1 cellular context compared by ENCODE assay signal in genomic region chr6:27617046-27617687, GRCh38.
A peak's percentile ranks its signal among the peaks of the same experiment; 100 is the strongest.
TF ChIP-seq lines count a peak whose summit lies in the region.

No MANE protein-coding gene starts in this region.

TF ChIP-seq in HEK293, 187 proteins besides CTCF, POLR2A, EP300 and RAD21 (continued from another document):
- no peak for TF ChIP-seq ZNF18 (tag by site-specific recombination; IDR thresholded peaks at IDR 0.05)
- no peak for TF ChIP-seq ZNF221 (tag by site-specific recombination; IDR thresholded peaks at IDR 0.05; ENCODE audit: borderline replicate concordance)
- TF ChIP-seq ZFP3 (tag by site-specific recombination; IDR thresholded peaks at IDR 0.05; ENCODE audit: low read depth), result no peak
- no peak for TF ChIP-seq ZNF837 (tag by site-specific recombination; IDR thresholded peaks at IDR 0.05)
- no peak for TF ChIP-seq ZNF510 (tag by site-specific recombination; IDR thresholded peaks at IDR 0.05; ENCODE audit: insufficient replicate concordance)
- TF ChIP-seq ZNF112 (tag by site-specific recombination; IDR thresholded peaks at IDR 0.05), result no peak
- TF ChIP-seq ZBTB20 (tag by site-specific recombination; IDR thresholded peaks at IDR 0.05), result no peak
- no peak for TF ChIP-seq YY2 (tag by site-specific recombination; IDR thresholded peaks at IDR 0.05)
- TF ChIP-seq KLF1 (tag by site-specific recombination; IDR thresholded peaks at IDR 0.05), result no peak
- peak; percentile 74 for TF ChIP-seq ZNF366 (tag by site-specific recombination; conservative IDR thresholded peaks at IDR 0.05)
- TF ChIP-seq KLF7 (tag by site-specific recombination; IDR thresholded peaks at IDR 0.05; ENCODE audit: borderline replicate concordance), result no peak
- peak; percentile 11; the same call in 1 of the 2 replicates for TF ChIP-seq ZNF660 (tag by site-specific recombination; IDR thresholded peaks at IDR 0.05)
- TF ChIP-seq, protein P1, sequence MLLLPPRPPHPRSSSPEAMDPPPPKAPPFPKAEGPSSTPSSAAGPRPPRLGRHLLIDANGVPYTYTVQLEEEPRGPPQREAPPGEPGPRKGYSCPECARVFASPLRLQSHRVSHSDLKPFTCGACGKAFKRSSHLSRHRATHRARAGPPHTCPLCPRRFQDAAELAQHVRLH (tag by site-specific recombination; IDR thresholded peaks at IDR 0.05), result 0 out of 2 replicates have a peak, but pooled peaks have one; percentile 34
- no peak for TF ChIP-seq ZNF114 (tag by site-specific recombination; IDR thresholded peaks at IDR 0.05)
- no peak for TF ChIP-seq ZNF16 (tag by site-specific recombination; IDR thresholded peaks at IDR 0.05; ENCODE audit: low read depth)
- no peak for TF ChIP-seq OVOL3 (tag by site-specific recombination; IDR thresholded peaks at IDR 0.05)
- no peak for TF ChIP-seq ZNF362 (tag by site-specific recombination; IDR thresholded peaks at IDR 0.05)
- TF ChIP-seq ZNF791 (tag by site-specific recombination; IDR thresholded peaks at IDR 0.05), result no peak
- no peak for TF ChIP-seq ZNF140 (tag by site-specific recombination; IDR thresholded peaks at IDR 0.05)
- no peak for TF ChIP-seq SP2 (tag by site-specific recombination; IDR thresholded peaks at IDR 0.05)
- no peak for TF ChIP-seq ZNF629 (tag by site-specific recombination; IDR thresholded peaks at IDR 0.05)
- no peak for TF ChIP-seq ZNF423 (tag by site-specific recombination; IDR thresholded peaks at IDR 0.05)
- TF ChIP-seq BCL11B (tag by site-specific recombination; IDR thresholded peaks at IDR 0.05; ENCODE audit: low read depth), result no peak
- no peak for TF ChIP-seq ZNF670 (tag by site-specific recombination; IDR thresholded peaks at IDR 0.05; ENCODE audit: low read depth)
- TF ChIP-seq ZNF23 (tag by site-specific recombination; IDR thresholded peaks at IDR 0.05; ENCODE audit: borderline replicate concordance), result no peak
- no peak for TF ChIP-seq ZNF768 (tag by site-specific recombination; IDR thresholded peaks at IDR 0.05)
- no peak for TF ChIP-seq YY1 (tag by site-specific recombination; IDR thresholded peaks at IDR 0.05)
- no peak for TF ChIP-seq ZNF175 (tag by site-specific recombination; IDR thresholded peaks at IDR 0.05)
- TF ChIP-seq BCL6B (tag by site-specific recombination; IDR thresholded peaks at IDR 0.05), result no peak
- TF ChIP-seq ZNF248 (tag by site-specific recombination; IDR thresholded peaks at IDR 0.05), result no peak
- no peak for TF ChIP-seq SP7 (tag by site-specific recombination; IDR thresholded peaks at IDR 0.05)
- TF ChIP-seq, protein P2, sequence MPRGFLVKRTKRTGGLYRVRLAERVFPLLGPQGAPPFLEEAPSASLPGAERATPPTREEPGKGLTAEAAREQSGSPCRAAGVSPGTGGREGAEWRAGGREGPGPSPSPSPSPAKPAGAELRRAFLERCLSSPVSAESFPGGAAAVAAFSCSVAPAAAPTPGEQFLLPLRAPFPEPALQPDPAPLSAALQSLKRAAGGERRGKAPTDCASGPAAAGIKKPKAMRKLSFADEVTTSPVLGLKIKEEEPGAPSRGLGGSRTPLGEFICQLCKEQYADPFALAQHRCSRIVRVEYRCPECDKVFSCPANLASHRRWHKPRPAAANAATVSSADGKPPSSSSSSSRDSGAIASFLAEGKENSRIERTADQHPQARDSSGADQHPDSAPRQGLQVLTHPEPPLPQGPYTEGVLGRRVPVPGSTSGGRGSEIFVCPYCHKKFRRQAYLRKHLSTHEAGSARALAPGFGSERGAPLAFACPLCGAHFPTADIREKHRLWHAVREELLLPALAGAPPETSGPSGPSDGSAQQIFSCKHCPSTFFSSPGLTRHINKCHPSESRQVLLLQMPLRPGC (tag by site-specific recombination; IDR thresholded peaks at IDR 0.05), result no peak
- TF ChIP-seq ZBTB7A (tag by site-specific recombination; IDR thresholded peaks at IDR 0.05; ENCODE audit: low read depth), result no peak
- 0 out of 2 replicates have a peak, but pooled peaks have one; percentile 23 for TF ChIP-seq WT1 (tag by site-specific recombination; IDR thresholded peaks at IDR 0.05)
- no peak for TF ChIP-seq ZFP37 (tag by site-specific recombination; IDR thresholded peaks at IDR 0.05)
- TF ChIP-seq ZNF133 (tag by site-specific recombination; IDR thresholded peaks at IDR 0.05), result no peak
- TF ChIP-seq ZNF157 (tag by site-specific recombination; IDR thresholded peaks at IDR 0.05), result no peak
- TF ChIP-seq, protein P3, sequence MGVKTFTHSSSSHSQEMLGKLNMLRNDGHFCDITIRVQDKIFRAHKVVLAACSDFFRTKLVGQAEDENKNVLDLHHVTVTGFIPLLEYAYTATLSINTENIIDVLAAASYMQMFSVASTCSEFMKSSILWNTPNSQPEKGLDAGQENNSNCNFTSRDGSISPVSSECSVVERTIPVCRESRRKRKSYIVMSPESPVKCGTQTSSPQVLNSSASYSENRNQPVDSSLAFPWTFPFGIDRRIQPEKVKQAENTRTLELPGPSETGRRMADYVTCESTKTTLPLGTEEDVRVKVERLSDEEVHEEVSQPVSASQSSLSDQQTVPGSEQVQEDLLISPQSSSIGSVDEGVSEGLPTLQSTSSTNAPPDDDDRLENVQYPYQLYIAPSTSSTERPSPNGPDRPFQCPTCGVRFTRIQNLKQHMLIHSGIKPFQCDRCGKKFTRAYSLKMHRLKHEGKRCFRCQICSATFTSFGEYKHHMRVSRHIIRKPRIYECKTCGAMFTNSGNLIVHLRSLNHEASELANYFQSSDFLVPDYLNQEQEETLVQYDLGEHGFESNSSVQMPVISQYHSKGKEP (tag by site-specific recombination; IDR thresholded peaks at IDR 0.05), result no peak
- TF ChIP-seq, protein P4, sequence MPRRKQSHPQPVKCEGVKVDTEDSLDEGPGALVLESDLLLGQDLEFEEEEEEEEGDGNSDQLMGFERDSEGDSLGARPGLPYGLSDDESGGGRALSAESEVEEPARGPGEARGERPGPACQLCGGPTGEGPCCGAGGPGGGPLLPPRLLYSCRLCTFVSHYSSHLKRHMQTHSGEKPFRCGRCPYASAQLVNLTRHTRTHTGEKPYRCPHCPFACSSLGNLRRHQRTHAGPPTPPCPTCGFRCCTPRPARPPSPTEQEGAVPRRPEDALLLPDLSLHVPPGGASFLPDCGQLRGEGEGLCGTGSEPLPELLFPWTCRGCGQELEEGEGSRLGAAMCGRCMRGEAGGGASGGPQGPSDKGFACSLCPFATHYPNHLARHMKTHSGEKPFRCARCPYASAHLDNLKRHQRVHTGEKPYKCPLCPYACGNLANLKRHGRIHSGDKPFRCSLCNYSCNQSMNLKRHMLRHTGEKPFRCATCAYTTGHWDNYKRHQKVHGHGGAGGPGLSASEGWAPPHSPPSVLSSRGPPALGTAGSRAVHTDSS (tag by site-specific recombination; IDR thresholded peaks at IDR 0.05), result 0 out of 2 replicates have a peak, but pooled peaks have one; percentile 18
- no peak for TF ChIP-seq GLIS2 (tag by site-specific recombination; IDR thresholded peaks at IDR 0.05)
